13 cellular contexts compared by ENCODE assay signal in genomic region chr9:78167356-78167755, GRCh38.
A peak's percentile ranks its signal among the peaks of the same experiment; 100 is the strongest.
DNase-seq lines count a peak whose midpoint lies in the region; ATAC-seq and TF ChIP-seq lines count a peak whose summit lies in the region.
"Had no signal": no experiment of that assay in that cellular context is flagged by ENCODE, and none has a peak within 500 bp of the region (broad histone marks: within the 10 kb centered on the region; RNA-seq: fewer than 3 reads in every experiment).

No MANE protein-coding gene starts in this region.

- peak; percentile 91 for DNase-seq in NCI-H510A treated with DMSO at 0.1 percent for 48 hours (lab: John Stamatoyannopoulos, UW)
- peak; percentile 20 for DNase-seq in colonic mucosa
- peak; percentile 17 for DNase-seq in pulmonary artery endothelial cell (ENCODE audit: low read depth, low spot score)
- DNase-seq in GM13977 (ENCODE audit: low spot score) = no peak
- DNase-seq in osteocyte (ENCODE audit: extremely low spot score, unreplicated experiment) = no peak
- DNase-seq: immature natural killer cell; naive thymus-derived CD4-positive, alpha-beta T cell; NCI-H446 treated with DMSO at 0.1 percent for 48 hours had no signal

- H3K4me3 ChIP-seq in colonic mucosa = no peak overlapping the region
- H3K4me3 ChIP-seq: K562 had no signal

- ATAC-seq in HG03342 (IDR thresholded peaks at IDR 0.05; ENCODE audit: unreplicated experiment) = no peak
- ATAC-seq: K562; naive thymus-derived CD4-positive, alpha-beta T cell had no signal

- H3K9ac ChIP-seq in colonic mucosa (ENCODE audit: low read depth in 2 of 2, low read length in 2 of 2) = no peak overlapping the region

- no peaks in the 10 kb centered on the region for H3K9me3 ChIP-seq in colonic mucosa

- H3K36me3 ChIP-seq in colonic mucosa = no peaks in the 10 kb centered on the region

- no peak for TF ChIP-seq RAD21 in Ishikawa (IDR thresholded peaks at IDR 0.05; ENCODE audit: low read depth)

- H3K27me3 ChIP-seq in colonic mucosa = no peaks in the 10 kb centered on the region

- H3K27ac ChIP-seq in colonic mucosa = no peak overlapping the region
- H3K27ac ChIP-seq: C4-2B had no signal

- H3K4me3 Mint-ChIP-seq in osteocyte (ENCODE audit: unreplicated experiment) = no peak overlapping the region
- H3K4me3 Mint-ChIP-seq: dendritic cell treated with granulocyte-macrophage colony-stimulating factor and Interleukin-4, amounts not matched to agents 40 ng/mL and 50 ng/mL, for 4 days; immature natural killer cell; naive thymus-derived CD4-positive, alpha-beta T cell had no signal

- H3K9me3 Mint-ChIP-seq in osteocyte (ENCODE audit: unreplicated experiment) = peaks cover 26% of the 10 kb centered on the region

- H3K27ac Mint-ChIP-seq in osteocyte (ENCODE audit: unreplicated experiment) = no peak overlapping the region
- H3K27ac Mint-ChIP-seq: dendritic cell treated with granulocyte-macrophage colony-stimulating factor and Interleukin-4, amounts not matched to agents 40 ng/mL and 50 ng/mL, for 4 days; immature natural killer cell; naive thymus-derived CD4-positive, alpha-beta T cell had no signal

- no peaks in the 10 kb centered on the region for H3K4me1 Mint-ChIP-seq in osteocyte (ENCODE audit: unreplicated experiment)
- H3K4me1 Mint-ChIP-seq: immature natural killer cell; naive thymus-derived CD4-positive, alpha-beta T cell had no signal

- TF ChIP-seq CTCF in colonic mucosa (IDR thresholded peaks at IDR 0.05) = no peak
- no peak for TF ChIP-seq CTCF in GM13977 (IDR thresholded peaks at IDR 0.05; ENCODE audit: extremely low read depth, insufficient read depth, missing control alignments)
- TF ChIP-seq CTCF in osteocyte (IDR thresholded peaks at IDR 0.05) = no peak

- H3K36me3 Mint-ChIP-seq in osteocyte (ENCODE audit: unreplicated experiment) = no peaks in the 10 kb centered on the region

- in situ Hi-C loops in GM13977 (cut with MboI; ENCODE audit: low pct_unique_long_range_greater_than_20kb, low sequenced_read_pairs, unreplicated experiment) = no loop called here

- H3K4me1 ChIP-seq in colonic mucosa = no peaks in the 10 kb centered on the region

- TF ChIP-seq EP300 in Ishikawa (IDR thresholded peaks at IDR 0.05; ENCODE audit: borderline replicate concordance) = no peak

- intact Hi-C loops in colonic mucosa (cut with DNase I) = no loop called here

- H3K27me3 Mint-ChIP-seq in osteocyte (ENCODE audit: unreplicated experiment) = peaks cover 47% of the 10 kb centered on the region
- H3K27me3 Mint-ChIP-seq: dendritic cell treated with granulocyte-macrophage colony-stimulating factor and Interleukin-4, amounts not matched to agents 40 ng/mL and 50 ng/mL, for 4 days had no signal

TF ChIP-seq in Ishikawa, 13 proteins besides CTCF, POLR2A, EP300 and RAD21:
- TF ChIP-seq YY1 (IDR thresholded peaks at IDR 0.05; ENCODE audit: low read depth) (no peak), TEAD4 (IDR thresholded peaks at IDR 0.05) (0 out of 2 replicates have a peak, but pooled peaks have one; percentile 29)

Comparison
In these comparisons a context has a peak if more than half of its experiments do, and no peak if none do; other contexts are left out.
1. DNase-seq: peak in NCI-H510A treated with DMSO at 0.1 percent for 48 hours (single experiment), colonic mucosa (single experiment) and pulmonary artery endothelial cell (single experiment); none in GM13977 (single experiment) and osteocyte (single experiment).